28 cellular contexts compared by ENCODE assay signal in the genomic region with DNA sequence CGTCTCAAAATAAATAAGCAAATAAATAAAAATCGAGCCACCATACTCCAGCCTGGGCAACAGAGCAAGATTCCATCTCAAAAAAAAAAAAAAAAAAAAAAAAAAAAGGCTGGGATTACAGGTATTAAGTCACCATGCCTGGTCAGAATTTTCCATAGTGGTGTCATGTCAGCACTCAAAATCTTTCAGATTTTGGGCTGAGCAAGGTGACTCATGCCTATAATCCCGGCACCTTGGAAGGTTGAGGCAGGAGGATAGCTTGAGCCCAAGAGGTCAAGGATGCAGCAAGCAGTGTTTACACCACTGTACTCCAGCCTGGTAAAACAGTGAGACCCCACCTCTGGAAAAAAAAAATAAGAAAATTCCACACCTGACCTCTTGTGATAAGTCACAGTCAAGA.
"Had no signal": no experiment of that assay in that cellular context is flagged by ENCODE, and none has a peak within 500 bp of the region (broad histone marks: within the 10 kb centered on the region; RNA-seq: fewer than 3 reads in every experiment).

No MANE protein-coding gene starts in this region.

- H3K36me3 ChIP-seq: colonic mucosa, esophagus muscularis mucosa, esophagus squamous epithelium, gastrocnemius medialis, gastroesophageal sphincter, heart left ventricle, heart right ventricle had no signal

- ATAC-seq: effector memory CD8-positive, alpha-beta T cell; esophagus mucosa; foreskin keratinocyte; gastrocnemius medialis; gastroesophageal sphincter; heart left ventricle; heart right ventricle had no signal

- H3K4me3 ChIP-seq: colonic mucosa, coronary artery, dorsolateral prefrontal cortex, esophagus muscularis mucosa, esophagus squamous epithelium, gastrocnemius medialis, gastroesophageal sphincter, heart left ventricle, heart right ventricle, hepatocyte had no signal

- H3K4me2 ChIP-seq: hepatocyte had no signal

- H2AFZ ChIP-seq: hepatocyte had no signal

- DNase-seq: colonic mucosa; cortex of kidney; dermis blood vessel endothelial cell; dorsolateral prefrontal cortex; effector CD4-positive, alpha-beta T cell; effector CD8-positive, alpha-beta T cell; effector memory CD4-positive, alpha-beta T cell; effector memory CD8-positive, alpha-beta T cell; endodermal cell; erythroblast; esophagus squamous epithelium; foreskin fibroblast; foreskin keratinocyte; foreskin melanocyte; gastrocnemius medialis; glutamatergic neuron; head of caudate nucleus; heart left ventricle; heart right ventricle had no signal

- H3K9me3 ChIP-seq: colonic mucosa, esophagus muscularis mucosa, esophagus squamous epithelium, gastrocnemius medialis, gastroesophageal sphincter, heart left ventricle, heart right ventricle had no signal

- H3K27me3 ChIP-seq: colonic mucosa, dorsolateral prefrontal cortex, esophagus muscularis mucosa, esophagus squamous epithelium, foreskin keratinocyte, gastrocnemius medialis, gastroesophageal sphincter, heart left ventricle, heart right ventricle, hepatocyte had no signal

- H3K27ac ChIP-seq: colonic mucosa, coronary artery, dorsolateral prefrontal cortex, epithelial cell of prostate, esophagus muscularis mucosa, esophagus squamous epithelium, foreskin keratinocyte, gastrocnemius medialis, gastroesophageal sphincter, heart left ventricle, heart right ventricle, hepatocyte had no signal

- H3K4me1 ChIP-seq: colonic mucosa, foreskin keratinocyte had no signal

- FAIRE-seq: endometrium, endothelial cell of umbilical vein, frontal cortex had no signal
